Comparison of ENCODE assay signal across 2 cellular contexts in genomic region chr7:34821965-34822558, GRCh38.
TF ChIP-seq lines count a peak whose summit lies in the region.

No MANE protein-coding gene starts in this region.

TF ChIP-seq in HepG2, 621 proteins besides CTCF, POLR2A, EP300 and RAD21 (continued from another document):
- TF ChIP-seq RERE (CRISPR knock-in tag; IDR thresholded peaks at IDR 0.05; ENCODE audit: low read depth) (no peak), HCFC1 (IDR thresholded peaks at IDR 0.05; ENCODE audit: low read depth, low read length) (no peak), ZNF878 (CRISPR knock-in tag; IDR thresholded peaks at IDR 0.05) (no peak), NFYB (CRISPR knock-in tag; IDR thresholded peaks at IDR 0.05) (no peak), CBX1 (IDR thresholded peaks at IDR 0.05; ENCODE audit: low read depth) (no peak), ZFP37 (CRISPR knock-in tag; IDR thresholded peaks at IDR 0.05; ENCODE audit: borderline replicate concordance) (no peak)
TF ChIP-seq in HepG2: peak in this region for 0.

TF ChIP-seq in K562, 482 proteins besides CTCF, POLR2A, EP300 and RAD21 (continued from another document):
- TF ChIP-seq ZNF655 (CRISPR knock-in tag; IDR thresholded peaks at IDR 0.05) (no peak), KLF10 (CRISPR knock-in tag; IDR thresholded peaks at IDR 0.05) (no peak), ARID3A (IDR thresholded peaks at IDR 0.05; ENCODE audit: borderline replicate concordance, low read depth, low read length) (no peak)
